ENCODE assay signal across 1 cellular context in genomic region chr1:161307230-161307768, GRCh38.
TF ChIP-seq lines count a peak whose summit lies in the region.

No MANE protein-coding gene starts in this region.

TF ChIP-seq in IMR-90, 13 proteins besides CTCF, POLR2A, EP300 and RAD21:
- TF ChIP-seq FOS (IDR thresholded peaks at IDR 0.05; ENCODE audit: low read depth, low read length) = no peak
- TF ChIP-seq NFE2L2 (IDR thresholded peaks at IDR 0.05; ENCODE audit: low read depth, low read length) = 0 out of 2 replicates have a peak, but pooled peaks have one; percentile 45
- TF ChIP-seq MAZ (IDR thresholded peaks at IDR 0.05; ENCODE audit: borderline replicate concordance, low read depth, low read length) = no peak
